ENCODE assay signal across 10 cellular contexts in genomic region chr15:66720206-66721010, GRCh38. TPM values are rescaled to one million over a fixed set of nuclear protein-coding genes. Genes with fewer than 3 reads are reported as not detected.
DNase-seq lines count a peak whose midpoint lies in the region; ATAC-seq and TF ChIP-seq lines count a peak whose summit lies in the region.
"Had no signal": no experiment of that assay in that cellular context is flagged by ENCODE, and none has a peak within 500 bp of the region (broad histone marks: within the 10 kb centered on the region; RNA-seq: fewer than 3 reads in every experiment).

No MANE protein-coding gene starts in this region.

- no peak overlapping the region for H3K4me3 ChIP-seq in epithelial cell of esophagus (ENCODE audit: low read length)
- H3K4me3 ChIP-seq in stomach = no peak overlapping the region

- no peaks in the 10 kb centered on the region for H3K9me3 Mint-ChIP-seq in activated T-cell treated with anti-CD3 and anti-CD28 coated beads, Interleukin-2, amount 50 U/mL, for 72 hours
- no peaks in the 10 kb centered on the region for H3K9me3 Mint-ChIP-seq in activated T-cell treated with anti-CD3 and anti-CD28 coated beads, Interleukin-2, amount 50 U/mL, for 24 hours
- H3K9me3 Mint-ChIP-seq: naive B cell had no signal

- peak; percentile 25 to 27 for DNase-seq in activated T-cell treated with anti-CD3 and anti-CD28 coated beads, Interleukin-2, amount 50 U/mL, for 72 hours
- no peak for DNase-seq in activated T-cell treated with anti-CD3 and anti-CD28 coated beads, Interleukin-2, amount 50 U/mL, for 24 hours
- no peak for DNase-seq in T-helper 17 cell
- DNase-seq in epithelial cell of esophagus (ENCODE audit: low read depth) = peak; percentile 79
- peak; percentile 39 for DNase-seq in stomach
- no peak for DNase-seq in DMS153 treated with DMSO at 0.1 percent for 48 hours (lab: John Stamatoyannopoulos, UW; ENCODE audit: unreplicated experiment)
- DNase-seq: naive B cell had no signal

- peaks cover 0 to 43% (median 19%) of the 10 kb centered on the region in 4 donors for H3K36me3 ChIP-seq in stomach

- TF ChIP-seq CTCF in epithelial cell of esophagus (IDR thresholded peaks at IDR 0.05; ENCODE audit: insufficient read depth, low read depth, low read length, missing control alignments) (no peak), stomach (IDR thresholded peaks at IDR 0.05) (no peak)

- intact Hi-C loops in stomach (cut with DNase I; ENCODE audit: low total_unique reads) = no loop called here

- peak overlapping the region in 3 of 5 donors; percentile 16 to 44 (median 32) for H3K27ac ChIP-seq in stomach
- H3K27ac ChIP-seq: C4-2B had no signal

- H3K4me1 ChIP-seq in stomach = peaks cover 3 to 85% (median 28%) of the 10 kb centered on the region in 4 donors

- WGBS in stomach, 5 donors = 73 to 82% (median 78%) methylated on average over 9 of the region's 9 CpGs

- ATAC-seq in activated T-cell treated with anti-CD3 and anti-CD28 coated beads, Interleukin-2, amount 50 U/mL, for 72 hours (replicated peaks in 1 of 2) = peak; percentile 82 to 88
- ATAC-seq in T-helper 17 cell (no peak), HG02798 (IDR thresholded peaks at IDR 0.05; ENCODE audit: poor library complexity, unreplicated experiment) (no peak), GM21367 (IDR thresholded peaks at IDR 0.05; ENCODE audit: unreplicated experiment) (no peak)

- no peak for TF ChIP-seq POLR2A in stomach (IDR thresholded peaks at IDR 0.05)

- H3K27ac Mint-ChIP-seq in activated T-cell treated with anti-CD3 and anti-CD28 coated beads, Interleukin-2, amount 50 U/mL, for 72 hours = no peak overlapping the region
- no peak overlapping the region for H3K27ac Mint-ChIP-seq in activated T-cell treated with anti-CD3 and anti-CD28 coated beads, Interleukin-2, amount 50 U/mL, for 24 hours
- peak overlapping the region; percentile 41 for H3K27ac Mint-ChIP-seq in T-helper 17 cell

- no peak for TF ChIP-seq EP300 in stomach (IDR thresholded peaks at IDR 0.05)

- H3K4me3 Mint-ChIP-seq in activated T-cell treated with anti-CD3 and anti-CD28 coated beads, Interleukin-2, amount 50 U/mL, for 72 hours = no peak overlapping the region
- no peak overlapping the region for H3K4me3 Mint-ChIP-seq in activated T-cell treated with anti-CD3 and anti-CD28 coated beads, Interleukin-2, amount 50 U/mL, for 24 hours
- no peak overlapping the region for H3K4me3 Mint-ChIP-seq in T-helper 17 cell

- H3K27me3 Mint-ChIP-seq in activated T-cell treated with anti-CD3 and anti-CD28 coated beads, Interleukin-2, amount 50 U/mL, for 72 hours (ENCODE audit: low read depth) = no peaks in the 10 kb centered on the region
- H3K27me3 Mint-ChIP-seq in activated T-cell treated with anti-CD3 and anti-CD28 coated beads, Interleukin-2, amount 50 U/mL, for 24 hours = peaks cover 4% of the 10 kb centered on the region
- H3K27me3 Mint-ChIP-seq in T-helper 17 cell = peaks cover 32% of the 10 kb centered on the region

- no peaks in the 10 kb centered on the region for H3K36me3 Mint-ChIP-seq in activated T-cell treated with anti-CD3 and anti-CD28 coated beads, Interleukin-2, amount 50 U/mL, for 72 hours (ENCODE audit: insufficient read depth in 2 of 2)
- H3K36me3 Mint-ChIP-seq in activated T-cell treated with anti-CD3 and anti-CD28 coated beads, Interleukin-2, amount 50 U/mL, for 24 hours (ENCODE audit: low read depth) = no peaks in the 10 kb centered on the region
- H3K36me3 Mint-ChIP-seq in T-helper 17 cell (ENCODE audit: low read depth) = no peaks in the 10 kb centered on the region
- H3K36me3 Mint-ChIP-seq: naive B cell had no signal

- peaks cover 16% of the 10 kb centered on the region for H3K4me1 Mint-ChIP-seq in activated T-cell treated with anti-CD3 and anti-CD28 coated beads, Interleukin-2, amount 50 U/mL, for 72 hours (ENCODE audit: low read depth)
- H3K4me1 Mint-ChIP-seq in activated T-cell treated with anti-CD3 and anti-CD28 coated beads, Interleukin-2, amount 50 U/mL, for 24 hours (ENCODE audit: low read depth) = peaks cover 5% of the 10 kb centered on the region
- peaks cover 20% of the 10 kb centered on the region for H3K4me1 Mint-ChIP-seq in T-helper 17 cell

- no peaks in the 10 kb centered on the region for H3K27me3 ChIP-seq in stomach

- H3K9me3 ChIP-seq in T-helper 17 cell (ENCODE audit: control insufficient read depth, low read length, poor library complexity, severe bottlenecking) = no peaks in the 10 kb centered on the region
- no peaks in the 10 kb centered on the region for H3K9me3 ChIP-seq in stomach

RNA-seq across cellular contexts. Expression of gene SMAD6, which starts 18.4 kb away (rescaled TPM):
- total RNA-seq in activated T-cell treated with anti-CD3 and anti-CD28 coated beads, Interleukin-2, amount 50 U/mL, for 72 hours = under 1 TPM; 0.31 to 0.35 TPM
- total RNA-seq in T-helper 17 cell (under 1 TPM in 1 of 2 donors, not detected in 1; 0.10 TPM), stomach (100 to 1,000 TPM in 2 of 5 donors, 10 to 100 TPM in 3; 20.4 to 112 (median 76.4) TPM)
- polyA plus RNA-seq in stomach = 1 to 10 TPM; 4.0 to 5.7 (median 4.6) TPM

Comparison
In these comparisons a context has a peak if more than half of its experiments do, and no peak if none do; other contexts are left out.
1. DNase-seq: peak in activated T-cell treated with anti-CD3 and anti-CD28 coated beads, Interleukin-2, amount 50 U/mL, for 72 hours (2 of 2), epithelial cell of esophagus (single experiment) and stomach (single experiment); none in activated T-cell treated with anti-CD3 and anti-CD28 coated beads, Interleukin-2, amount 50 U/mL, for 24 hours (single experiment), T-helper 17 cell (0 of 3) and DMS153 treated with DMSO at 0.1 percent for 48 hours (single experiment).
2. ATAC-seq: peak in activated T-cell treated with anti-CD3 and anti-CD28 coated beads, Interleukin-2, amount 50 U/mL, for 72 hours (2 of 2); none in T-helper 17 cell (single experiment), HG02798 (single experiment) and GM21367 (single experiment).
3. RNA of gene SMAD6, which starts 18.4 kb away (total RNA-seq): 20.4 to 112 TPM in stomach; 0.31 to 0.35 TPM in activated T-cell treated with anti-CD3 and anti-CD28 coated beads, Interleukin-2, amount 50 U/mL, for 72 hours and 0.10 TPM in T-helper 17 cell; every median in the first group is over 10 times any median in the second.